Comparison of ENCODE assay signal across 12 cellular contexts in the genomic region with DNA sequence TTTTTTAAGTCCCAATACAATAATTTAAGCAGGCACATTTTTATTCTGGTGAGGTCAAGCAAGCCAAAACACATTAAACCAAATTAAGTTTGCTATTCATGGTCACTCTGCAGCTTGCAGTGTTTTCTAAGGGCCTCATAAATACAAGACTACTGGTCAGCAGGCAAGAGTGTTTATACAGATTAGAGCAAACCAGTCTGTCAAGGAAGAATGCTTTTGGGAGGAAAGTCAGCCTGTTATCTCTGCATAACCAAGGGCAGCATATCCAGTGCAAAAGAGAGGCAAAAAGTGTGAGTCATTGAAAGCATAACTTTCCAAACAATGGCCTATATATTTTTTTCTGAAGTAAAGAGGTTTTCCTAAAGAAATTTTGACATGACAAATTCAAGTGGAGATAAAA. TPM values are rescaled to one million over a fixed set of nuclear protein-coding genes. Genes with fewer than 3 reads are reported as not detected.
A peak's percentile ranks its signal among the peaks of the same experiment; 100 is the strongest.
DNase-seq lines count a peak whose midpoint lies in the region; ATAC-seq and TF ChIP-seq lines count a peak whose summit lies in the region.
"Had no signal": no experiment of that assay in that cellular context is flagged by ENCODE, and none has a peak within 500 bp of the region (broad histone marks: within the 10 kb centered on the region; RNA-seq: fewer than 3 reads in every experiment).

No MANE protein-coding gene starts in this region.

- H3K9me2 ChIP-seq in HCT116 (ENCODE audit: insufficient read depth) = no peaks in the 10 kb centered on the region

- H3K36me3 ChIP-seq in HCT116 (ENCODE audit: control insufficient read depth in 1 of 2, insufficient read depth in 2 of 2, low read length in 2 of 2) = no peaks in the 10 kb centered on the region
- no peaks in the 10 kb centered on the region for H3K36me3 ChIP-seq in right atrium auricular region
- H3K36me3 ChIP-seq: Peyer's patch had no signal

- no TSS peak for BruUV-seq in HCT116 (replicated peaks; lab: Mats Ljungman, UMichigan)

- H3K9ac ChIP-seq in HCT116 (ENCODE audit: low read length) = no peak overlapping the region
- H3K9ac ChIP-seq: KMS-11 had no signal

- H3K27ac ChIP-seq in HCT116 (ENCODE audit: low read depth, low read length) (no peak overlapping the region), right atrium auricular region (peak overlapping the region; percentile 44 to 48)
- H3K27ac ChIP-seq: KMS-11 had no signal

- H3K27me3 ChIP-seq in HCT116 (ENCODE audit: insufficient read depth, low read length) = no peaks in the 10 kb centered on the region
- no peaks in the 10 kb centered on the region for H3K27me3 ChIP-seq in right atrium auricular region
- H3K27me3 ChIP-seq: Peyer's patch had no signal

- in situ Hi-C loops in astrocyte of the cerebellum (cut with HindIII; ENCODE audit: low sequenced_read_pairs) = no loop called here

- no peak overlapping the region for H2AFZ ChIP-seq in HCT116 (ENCODE audit: low read depth, low read length, poor library complexity, severe bottlenecking)

- H3K4me2 ChIP-seq in HCT116 (ENCODE audit: low read length) = no peak overlapping the region
- H3K4me2 ChIP-seq: KMS-11 had no signal

- TF ChIP-seq CTCF in HCT116 (IDR thresholded peaks at IDR 0.05 in 2 of 3, conservative IDR thresholded peaks at IDR 0.05 in 1 of 3; ENCODE audit: borderline replicate concordance in 1 of 3, insufficient read depth in 1 of 3, low read depth in 2 of 3, low read length in 2 of 3) = no peak
- TF ChIP-seq CTCF in astrocyte of the cerebellum (IDR thresholded peaks at IDR 0.05; ENCODE audit: low read depth, low read length, missing control alignments) = no peak
- TF ChIP-seq CTCF in right atrium auricular region (IDR thresholded peaks at IDR 0.05) = no peak

- RAD21 ChIA-PET in HCT116 (lab: Charles Lee; ENCODE audit: low non-redundant PET in 1 of 2, low total read pairs in 2 of 2, uncharacterized antibody in 2 of 2, unreplicated experiment in 2 of 2) = no interaction called here

- TF ChIP-seq POLR2A in HCT116 (IDR thresholded peaks at IDR 0.05; ENCODE audit: borderline replicate concordance, extremely low read depth, insufficient read depth, insufficient read length) = no peak

- H4K20me1 ChIP-seq in HCT116 (ENCODE audit: insufficient read depth) = no peaks in the 10 kb centered on the region

- no peaks in the 10 kb centered on the region for H3K79me2 ChIP-seq in HCT116 (ENCODE audit: insufficient read depth, low read length)

- H3K4me3 ChIP-seq in HCT116 (replicated peaks in 1 of 2; ENCODE audit: low read depth in 1 of 2, low read length in 2 of 2) (no peak overlapping the region), astrocyte of the cerebellum (ENCODE audit: low read depth, low read length) (no peak overlapping the region), right atrium auricular region (no peak overlapping the region)
- H3K4me3 ChIP-seq: Peyer's patch had no signal

- H3K4me1 ChIP-seq in HCT116 (ENCODE audit: control insufficient read depth in 1 of 2, insufficient read depth in 2 of 2, low read length in 2 of 2) (peaks cover 39% of the 10 kb centered on the region in 2 experiments), right atrium auricular region (peaks cover 0 to 57% of the 10 kb centered on the region in 2 donors)

- ATAC-seq in HCT116 (peak; percentile 49; the same call in 1 of the 2 replicates), GM21786 (IDR thresholded peaks at IDR 0.05; ENCODE audit: unreplicated experiment) (no peak), GM18858 (IDR thresholded peaks at IDR 0.05; ENCODE audit: unreplicated experiment) (no peak)
- ATAC-seq: stimulated activated memory B cell treated with anti-CD40 and anti-IgM and Interleukin-4, amounts not matched to agents 10 μg/mL and 1 μg/mL and 100 μg/mL, for 72 hours had no signal

- no peak for TF ChIP-seq RAD21 in HCT116 (IDR thresholded peaks at IDR 0.05; ENCODE audit: low read depth)

- POLR2A ChIA-PET in HCT116 (lab: Charles Lee) = no interaction called here

- no peaks in the 10 kb centered on the region for H3K9me3 ChIP-seq in HCT116 (ENCODE audit: control insufficient read depth in 1 of 2, insufficient read depth in 1 of 2, low read depth in 1 of 2, low read length in 2 of 2)
- no peaks in the 10 kb centered on the region for H3K9me3 ChIP-seq in right atrium auricular region
- H3K9me3 ChIP-seq: Peyer's patch had no signal

- intact Hi-C loops in HCT116 (cut with micrococcal nuclease) = no loop called here

- DNase-seq in HCT116 (ENCODE audit: low read depth, low spot score) (no peak), astrocyte of the cerebellum (ENCODE audit: low read depth) (peak; percentile 31), right atrium auricular region (ENCODE audit: low spot score) (no peak), stromal cell of bone marrow (ENCODE audit: low read depth) (peak; percentile 52), pons (ENCODE audit: low spot score) (no peak)
- DNase-seq in activated CD4-positive, CD25-positive, alpha-beta regulatory T cell (lab: John Stamatoyannopoulos, UW) = no peak
- DNase-seq: activated T-cell treated with anti-CD3 and anti-CD28 coated beads for 4 hours, Peyer's patch had no signal

- CTCF ChIA-PET in HCT116 (lab: Charles Lee) = no interaction called here

TF ChIP-seq in HCT116, 20 proteins besides CTCF, POLR2A, EP300 and RAD21:
- TF ChIP-seq CEBPB (IDR thresholded peaks at IDR 0.05; ENCODE audit: low read depth) (no peak), JUND (IDR thresholded peaks at IDR 0.05) (no peak), FOSL1 (IDR thresholded peaks at IDR 0.05; ENCODE audit: low read depth) (no peak), EZH2phosphoT487 (IDR thresholded peaks at IDR 0.05; ENCODE audit: borderline replicate concordance) (no peak), SIN3A (IDR thresholded peaks at IDR 0.05; ENCODE audit: low read depth) (no peak), EGR1 (IDR thresholded peaks at IDR 0.05; ENCODE audit: low read depth) (no peak), ZFX (IDR thresholded peaks at IDR 0.05) (no peak), CBX3 (IDR thresholded peaks at IDR 0.05; ENCODE audit: low read depth) (no peak)
- TF ChIP-seq, protein P1, sequence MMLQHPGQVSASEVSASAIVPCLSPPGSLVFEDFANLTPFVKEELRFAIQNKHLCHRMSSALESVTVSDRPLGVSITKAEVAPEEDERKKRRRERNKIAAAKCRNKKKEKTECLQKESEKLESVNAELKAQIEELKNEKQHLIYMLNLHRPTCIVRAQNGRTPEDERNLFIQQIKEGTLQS (IDR thresholded peaks at IDR 0.05) = no peak

RNA-seq across cellular contexts. Expression of a gene that starts 29.7 kb away (rescaled TPM):
- total RNA-seq in HCT116 (2021; ENCODE audit: unreplicated experiment) (18.7 TPM), right atrium auricular region (1 to 10 TPM in 1 of 2 donors, not detected in 1; 2.6 TPM)
- 5.2 and 6.6 TPM in 2 replicates for polyA plus RNA-seq in HCT116 (2012)

Comparison
In these comparisons a context has a peak if more than half of its experiments do, and no peak if none do; other contexts are left out.
1. DNase-seq: peak in astrocyte of the cerebellum (single experiment) and stromal cell of bone marrow (single experiment); none in HCT116 (single experiment), right atrium auricular region (single experiment), activated CD4-positive, CD25-positive, alpha-beta regulatory T cell (0 of 4) and pons (single experiment).